Comparison of ENCODE assay signal across 18 cellular contexts in the genomic region with DNA sequence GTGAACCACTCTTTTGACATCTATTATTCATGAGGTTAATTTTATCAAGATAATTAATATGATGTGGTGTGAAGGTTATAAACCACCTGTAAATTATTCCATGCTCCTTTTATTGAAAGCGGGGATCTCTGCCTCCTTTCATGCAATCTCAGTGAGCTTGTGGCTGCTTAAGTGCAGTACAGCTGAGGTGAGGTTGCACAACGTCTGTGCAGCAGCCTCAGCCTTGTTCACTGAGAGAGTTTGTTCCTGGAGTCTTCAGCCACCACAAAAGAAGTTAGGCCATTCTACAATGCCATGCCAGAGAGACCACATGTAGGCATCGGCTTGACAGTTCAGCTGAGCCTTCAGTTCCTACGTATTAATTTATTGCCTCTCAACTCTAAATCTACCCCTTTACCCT.
"Had no signal": no experiment of that assay in that cellular context is flagged by ENCODE, and none has a peak within 500 bp of the region (broad histone marks: within the 10 kb centered on the region; RNA-seq: fewer than 3 reads in every experiment).

No MANE protein-coding gene starts in this region.

- H3K4me1 ChIP-seq: gastrocnemius medialis, stomach, uterus had no signal

- H3K36me3 ChIP-seq: brain microvascular endothelial cell, gastrocnemius medialis, stomach, uterus had no signal

- H3K27me3 ChIP-seq: brain microvascular endothelial cell, gastrocnemius medialis, stomach, uterus had no signal

- H3K36me3 Mint-ChIP-seq: activated naive CD8-positive, alpha-beta T cell; memory B cell; natural killer cell had no signal

- H3K4me1 Mint-ChIP-seq: memory B cell, natural killer cell, T-helper 17 cell had no signal

- DNase-seq: activated CD4-positive, alpha-beta T cell treated with anti-CD3 and anti-CD28 coated beads for 48 hours; activated CD8-positive, alpha-beta memory T cell treated with anti-CD3 and anti-CD28 coated beads, Interleukin-2, amount 50 U/mL, for 4 hours; activated CD8-positive, alpha-beta T cell treated with anti-CD3 and anti-CD28 coated beads, Interleukin-2, amount 10 ng/mL, durations not matched to agents 7 days and 5 days; activated gamma-delta T cell treated with Interleukin-2 at 50 U/mL for 16 hours; activated T-cell treated with anti-CD3 and anti-CD28 coated beads, Interleukin-2, amount 50 U/mL, for 72 hours; brain microvascular endothelial cell; effector CD8-positive, alpha-beta T cell; gastrocnemius medialis; islet precursor cell; natural killer cell; nucleus accumbens; stomach; T-helper 17 cell; uterus had no signal

- H3K4me3 ChIP-seq: gastrocnemius medialis, smooth muscle cell, stomach, uterus had no signal

- H3K27ac Mint-ChIP-seq: activated CD8-positive, alpha-beta T cell treated with anti-CD3 and anti-CD28 coated beads, Interleukin-2, amount 10 ng/mL, durations not matched to agents 7 days and 5 days; activated naive CD8-positive, alpha-beta T cell; activated T-cell treated with anti-CD3 and anti-CD28 coated beads, Interleukin-2, amount 50 U/mL, for 72 hours; memory B cell; natural killer cell; T-helper 17 cell had no signal

- ATAC-seq: activated CD8-positive, alpha-beta T cell treated with anti-CD3 and anti-CD28 coated beads, Interleukin-2, amount 10 ng/mL, durations not matched to agents 7 days and 5 days; activated T-cell treated with anti-CD3 and anti-CD28 coated beads, Interleukin-2, amount 50 U/mL, for 72 hours; gastrocnemius medialis; left lobe of liver; natural killer cell; T-helper 17 cell had no signal

- H3K9me3 ChIP-seq: gastrocnemius medialis, stomach, uterus had no signal

- H3K4me3 Mint-ChIP-seq: activated CD8-positive, alpha-beta T cell treated with anti-CD3 and anti-CD28 coated beads, Interleukin-2, amount 10 ng/mL, durations not matched to agents 7 days and 5 days; activated naive CD8-positive, alpha-beta T cell; activated T-cell treated with anti-CD3 and anti-CD28 coated beads, Interleukin-2, amount 50 U/mL, for 72 hours; memory B cell; natural killer cell; T-helper 17 cell had no signal

- H3K27me3 Mint-ChIP-seq: activated naive CD8-positive, alpha-beta T cell; memory B cell; T-helper 17 cell had no signal

- H3K27ac ChIP-seq: brain microvascular endothelial cell, gastrocnemius medialis, stomach, uterus had no signal
